13 cellular contexts compared by ENCODE assay signal in genomic region chr13:37492741-37493514, GRCh38.
DNase-seq lines count a peak whose midpoint lies in the region; ATAC-seq and TF ChIP-seq lines count a peak whose summit lies in the region.
"Had no signal": no experiment of that assay in that cellular context is flagged by ENCODE, and none has a peak within 500 bp of the region (broad histone marks: within the 10 kb centered on the region; RNA-seq: fewer than 3 reads in every experiment).

No MANE protein-coding gene starts in this region.

- no peak for ATAC-seq in HG02763 (IDR thresholded peaks at IDR 0.05; ENCODE audit: unreplicated experiment)
- ATAC-seq in stimulated activated naive CD8-positive, alpha-beta T cell treated with anti-CD3 and anti-CD28 coated beads, Interleukin-15, Interleukin-2, amounts not matched to agents 100 U/mL and 50 U/mL, for 24 hours: no peak
- ATAC-seq in HG03095 (IDR thresholded peaks at IDR 0.05; ENCODE audit: unreplicated experiment): no peak

- no peak overlapping the region for H3K4me3 ChIP-seq in astrocyte of the cerebellum (ENCODE audit: low read depth, low read length)
- H3K4me3 ChIP-seq: spleen, testis had no signal

- in situ Hi-C loops in astrocyte of the cerebellum (cut with HindIII; ENCODE audit: low sequenced_read_pairs): no loop called here

- TF ChIP-seq CTCF in astrocyte of the cerebellum (IDR thresholded peaks at IDR 0.05; ENCODE audit: low read depth, low read length, missing control alignments): no peak

- DNase-seq in DMS 273 (lab: John Stamatoyannopoulos, UW; ENCODE audit: unreplicated experiment) (peak; percentile 11), DMS 273 treated with DMSO at 0.1 percent for 48 hours (lab: John Stamatoyannopoulos, UW) (no peak), astrocyte of the cerebellum (ENCODE audit: low read depth) (peak; percentile 70), iris pigment epithelial cell (ENCODE audit: low read depth) (peak; percentile 95), putamen (ENCODE audit: low spot score) (no peak)
- DNase-seq in stimulated activated naive CD8-positive, alpha-beta T cell treated with anti-CD3 and anti-CD28 coated beads, Interleukin-15, Interleukin-2, amounts not matched to agents 100 U/mL and 50 U/mL, for 24 hours: no peak
- DNase-seq: activated CD4-positive, CD25-positive, alpha-beta regulatory T cell; naive B cell; NCI-H187 treated with DMSO at 0.1 percent for 48 hours; spleen; testis had no signal

Comparison
In these comparisons a context has a peak if more than half of its experiments do, and no peak if none do; other contexts are left out.
1. DNase-seq: peak in DMS 273 (single experiment), astrocyte of the cerebellum (single experiment) and iris pigment epithelial cell (single experiment); none in DMS 273 treated with DMSO at 0.1 percent for 48 hours (single experiment), putamen (single experiment) and stimulated activated naive CD8-positive, alpha-beta T cell treated with anti-CD3 and anti-CD28 coated beads, Interleukin-15, Interleukin-2, amounts not matched to agents 100 U/mL and 50 U/mL, for 24 hours (single experiment).